1 cellular context compared by ENCODE assay signal in genomic region chr9:80881350-80881749, GRCh38.
TF ChIP-seq lines count a peak whose summit lies in the region.

No MANE protein-coding gene starts in this region.

TF ChIP-seq in GM12891, 5 proteins besides CTCF, POLR2A, EP300 and RAD21 (continued from another document):
- no peak for TF ChIP-seq POLR2AphosphoS5 (IDR thresholded peaks at IDR 0.05; ENCODE audit: low read depth, low read length)
- TF ChIP-seq SPI1 (IDR thresholded peaks at IDR 0.05; ENCODE audit: low read depth, low read length) = no peak
